2 cellular contexts compared by ENCODE assay signal in genomic region chr20:44358776-44359175, GRCh38.
TF ChIP-seq lines count a peak whose summit lies in the region.

No MANE protein-coding gene starts in this region.

TF ChIP-seq in HepG2, 621 proteins besides CTCF, POLR2A, EP300 and RAD21:
- TF ChIP-seq MAFF (IDR thresholded peaks at IDR 0.05; ENCODE audit: low read depth, low read length) (peak; percentile 24; the same call in 1 of the 2 replicates), PTBP1 (IDR thresholded peaks at IDR 0.05; ENCODE audit: low read depth, low read length, poor library complexity, severe bottlenecking) (no peak), MAFG (CRISPR knock-in tag; IDR thresholded peaks at IDR 0.05) (0 out of 2 replicates have a peak, but pooled peaks have one; percentile 13), MAFK (conservative IDR thresholded peaks at IDR 0.05 in 1 of 2, IDR thresholded peaks at IDR 0.05 in 1 of 2; ENCODE audit: low read length in 2 of 2) (peak; percentile 41 to 44; a peak in 3 of 4 replicates), NRL (CRISPR knock-in tag; IDR thresholded peaks at IDR 0.05; ENCODE audit: borderline replicate concordance) (no peak), ELF1 (CRISPR knock-in tag; IDR thresholded peaks at IDR 0.05) (no peak)

TF ChIP-seq in HEK293T, 16 proteins besides CTCF, POLR2A, EP300 and RAD21:
- TF ChIP-seq ZNF384 (IDR thresholded peaks at IDR 0.05), result no peak
- TF ChIP-seq SUZ12 (IDR thresholded peaks at IDR 0.05), result no peak
- TF ChIP-seq FOXK2 (IDR thresholded peaks at IDR 0.05), result no peak
- TF ChIP-seq SP1 (IDR thresholded peaks at IDR 0.05), result no peak
- TF ChIP-seq HDGF (IDR thresholded peaks at IDR 0.05; ENCODE audit: borderline replicate concordance), result no peak
- TF ChIP-seq CTBP1 (IDR thresholded peaks at IDR 0.05; ENCODE audit: borderline replicate concordance), result no peak
- no peak for TF ChIP-seq ELF4 (IDR thresholded peaks at IDR 0.05)
- no peak for TF ChIP-seq FOXA1 (IDR thresholded peaks at IDR 0.05)
- TF ChIP-seq LEF1 (IDR thresholded peaks at IDR 0.05; ENCODE audit: borderline replicate concordance), result no peak
